23 cellular contexts compared by ENCODE assay signal in genomic region chr1:17640411-17640810, GRCh38.
A peak's percentile ranks its signal among the peaks of the same experiment; 100 is the strongest.
DNase-seq lines count a peak whose midpoint lies in the region; ATAC-seq and TF ChIP-seq lines count a peak whose summit lies in the region.
"Had no signal": no experiment of that assay in that cellular context is flagged by ENCODE, and none has a peak within 500 bp of the region (broad histone marks: within the 10 kb centered on the region; RNA-seq: fewer than 3 reads in every experiment).

No MANE protein-coding gene starts in this region.

- no peak overlapping the region for H3K4me3 ChIP-seq in thoracic aorta
- H3K4me3 ChIP-seq: K562, SJCRH30 had no signal

- peak overlapping the region; percentile 78 for H3K27ac ChIP-seq in thoracic aorta
- H3K27ac ChIP-seq: RWPE1, SJCRH30 had no signal

- H3K9me3 ChIP-seq in thoracic aorta: no peaks in the 10 kb centered on the region
- H3K9me3 ChIP-seq: SJCRH30 had no signal

- DNase-seq in EH (ENCODE audit: low read depth) (peak; percentile 9), NOMO-1 (lab: John Stamatoyannopoulos, UW; ENCODE audit: unreplicated experiment in 2 of 2) (peak; percentile 79 to 84), SKM-1 treated with dmso at 0.1 percent for 144 hours (lab: John Stamatoyannopoulos, UW; ENCODE audit: unreplicated experiment) (peak; percentile 88), thoracic aorta (ENCODE audit: low spot score) (no peak), NCI-H1092 treated with DMSO at 0.1 percent for 48 hours (lab: John Stamatoyannopoulos, UW) (no peak)
- no peak for DNase-seq in activated CD8-positive, alpha-beta memory T cell treated with anti-CD3 and anti-CD28 coated beads, Interleukin-2, amount 50 U/mL, for 4 hours
- DNase-seq in activated naive CD4-positive, alpha-beta T cell treated with anti-CD3 and anti-CD28 coated beads, Interleukin-2, amount 50 U/mL, for 16 hours: no peak
- DNase-seq: AML-193; CD4-positive, CD25-positive, alpha-beta regulatory T cell; COR-L47; DMS 273 treated with DMSO at 0.1 percent for 48 hours; DND-41; NCI-H146; NCI-H2029 treated with DMSO at 0.1 percent for 48 hours; NCI-H2171 treated with DMSO at 0.1 percent for 48 hours; NCI-H446 treated with DMSO at 0.1 percent for 48 hours; NCI-H69; PC-3; SJCRH30; T-helper 17 cell had no signal

- H3K4me1 ChIP-seq in thoracic aorta (ENCODE audit: control insufficient read depth in 1 of 2, low read depth in 2 of 2): peaks cover 16 to 47% of the 10 kb centered on the region in 2 donors
- H3K4me1 ChIP-seq: SJCRH30 had no signal

- no peak for TF ChIP-seq CTCF in thoracic aorta (IDR thresholded peaks at IDR 0.05)

- ATAC-seq in thoracic aorta (ENCODE audit: insufficient number of reproducible peaks, low FRiP score, low read depth) (no peak), GM19023 (IDR thresholded peaks at IDR 0.05; ENCODE audit: unreplicated experiment) (no peak)
- ATAC-seq: K562, PC-3, T-helper 17 cell had no signal

- H3K36me3 ChIP-seq in thoracic aorta: peaks cover 89% of the 10 kb centered on the region

- H3K27me3 ChIP-seq in thoracic aorta (replicated peaks; ENCODE audit: insufficient read depth): no peaks in the 10 kb centered on the region
- H3K27me3 ChIP-seq: SJCRH30 had no signal

Comparison
In these comparisons a context has a peak if more than half of its experiments do, and no peak if none do; other contexts are left out.
1. DNase-seq: peak in EH (single experiment), NOMO-1 (2 of 2) and SKM-1 treated with dmso at 0.1 percent for 144 hours (single experiment); none in thoracic aorta (single experiment), activated CD8-positive, alpha-beta memory T cell treated with anti-CD3 and anti-CD28 coated beads, Interleukin-2, amount 50 U/mL, for 4 hours (single experiment), activated naive CD4-positive, alpha-beta T cell treated with anti-CD3 and anti-CD28 coated beads, Interleukin-2, amount 50 U/mL, for 16 hours (single experiment) and NCI-H1092 treated with DMSO at 0.1 percent for 48 hours (single experiment).